Comparison of ENCODE assay signal across 28 cellular contexts in genomic region chr1:201515895-201516294, GRCh38. TPM values are rescaled to one million over a fixed set of nuclear protein-coding genes. Genes with fewer than 3 reads are reported as not detected.
A peak's percentile ranks its signal among the peaks of the same experiment; 100 is the strongest.
DNase-seq lines count a peak whose midpoint lies in the region; ATAC-seq and TF ChIP-seq lines count a peak whose summit lies in the region.
"Had no signal": no experiment of that assay in that cellular context is flagged by ENCODE, and none has a peak within 500 bp of the region (broad histone marks: within the 10 kb centered on the region; RNA-seq: fewer than 3 reads in every experiment).

No MANE protein-coding gene starts in this region.

- no peaks in the 10 kb centered on the region for H3K27me3 Mint-ChIP-seq in activated naive CD8-positive, alpha-beta T cell treated with anti-CD3 and anti-CD28 coated beads, Interleukin-2, amount 50 U/mL, for 24 hours
- H3K27me3 Mint-ChIP-seq in activated naive CD8-positive, alpha-beta T cell treated with anti-CD3 and anti-CD28 coated beads for 36 hours, result no peaks in the 10 kb centered on the region
- H3K27me3 Mint-ChIP-seq in type B pancreatic cell (no peaks in the 10 kb centered on the region), T-helper 17 cell (no peaks in the 10 kb centered on the region)
- no peaks in the 10 kb centered on the region for H3K27me3 Mint-ChIP-seq in naive thymus-derived CD8-positive, alpha-beta T cell
- H3K27me3 Mint-ChIP-seq: activated CD4-positive, alpha-beta memory T cell treated with anti-CD3 and anti-CD28 coated beads for 36 hours; CD4-positive, CD25-positive, alpha-beta regulatory T cell had no signal

- H3K9me3 Mint-ChIP-seq in activated naive CD8-positive, alpha-beta T cell treated with anti-CD3 and anti-CD28 coated beads, Interleukin-2, amount 50 U/mL, for 24 hours, result no peaks in the 10 kb centered on the region
- no peaks in the 10 kb centered on the region for H3K9me3 Mint-ChIP-seq in activated naive CD8-positive, alpha-beta T cell treated with anti-CD3 and anti-CD28 coated beads for 36 hours
- H3K9me3 Mint-ChIP-seq in type B pancreatic cell, result no peaks in the 10 kb centered on the region
- no peaks in the 10 kb centered on the region for H3K9me3 Mint-ChIP-seq in naive thymus-derived CD8-positive, alpha-beta T cell
- H3K9me3 Mint-ChIP-seq: activated CD4-positive, alpha-beta memory T cell treated with anti-CD3 and anti-CD28 coated beads for 36 hours; activated naive CD4-positive, alpha-beta T cell treated with anti-CD3 and anti-CD28 coated beads for 36 hours; CD4-positive, CD25-positive, alpha-beta regulatory T cell; immature natural killer cell; neural progenitor cell; T-helper 1 cell treated with Interleukin-12 subunit alpha and Interleukin-12 subunit beta and Interleukin-4 antibody, amounts not matched to agents 30 μg/mL and 1 μg/mL, for 36 hours; WTC11 had no signal

- DNase-seq in activated naive CD8-positive, alpha-beta T cell treated with anti-CD3 and anti-CD28 coated beads, Interleukin-2, amount 50 U/mL, for 24 hours, result no peak
- DNase-seq in activated naive CD8-positive, alpha-beta T cell treated with anti-CD3 and anti-CD28 coated beads for 36 hours, result no peak
- DNase-seq in NOMO-1 treated with DMSO at 0.1 percent for 48 hours (lab: John Stamatoyannopoulos, UW; ENCODE audit: unreplicated experiment), result peak; percentile 44
- DNase-seq in fibroblast of the aortic adventitia (ENCODE audit: low read depth), result no peak
- no peak for DNase-seq in type B pancreatic cell (ENCODE audit: extremely low spot score, unreplicated experiment)
- no peak for DNase-seq in naive thymus-derived CD8-positive, alpha-beta T cell
- DNase-seq in T-helper 17 cell, result no peak
- DNase-seq: activated CD4-positive, alpha-beta memory T cell treated with anti-CD3 and anti-CD28 coated beads for 36 hours; activated naive CD4-positive, alpha-beta T cell treated with anti-CD3 and anti-CD28 coated beads for 36 hours; activated T-cell treated with anti-CD3 and anti-CD28 coated beads, Interleukin-2, amount 50 U/mL, for 1 hour; CD4-positive, CD25-positive, alpha-beta regulatory T cell; central memory CD4-positive, alpha-beta T cell; immature natural killer cell; left ventricle myocardium superior; mucosa of descending colon; NCI-H2081 treated with DMSO at 0.1 percent for 48 hours; NCI-H446; stimulated activated CD8-positive, alpha-beta memory T cell treated with anti-CD3 and anti-CD28 coated beads, Interleukin-4, amount 100 ng/mL, for 48 hours had no signal

- peak; percentile 90 for ATAC-seq in activated naive CD8-positive, alpha-beta T cell treated with anti-CD3 and anti-CD28 coated beads, Interleukin-2, amount 50 U/mL, for 24 hours
- no peak for ATAC-seq in naive thymus-derived CD8-positive, alpha-beta T cell
- ATAC-seq in T-helper 17 cell, result no peak
- no peak for ATAC-seq in HG02840 (IDR thresholded peaks at IDR 0.05; ENCODE audit: low FRiP score, unreplicated experiment)
- ATAC-seq: left ventricle myocardium superior, mucosa of descending colon, Panc1, sciatic nerve, WTC11 had no signal

- peaks cover 6% of the 10 kb centered on the region for H3K4me1 Mint-ChIP-seq in activated naive CD8-positive, alpha-beta T cell treated with anti-CD3 and anti-CD28 coated beads, Interleukin-2, amount 50 U/mL, for 24 hours
- H3K4me1 Mint-ChIP-seq in activated naive CD8-positive, alpha-beta T cell treated with anti-CD3 and anti-CD28 coated beads for 36 hours, result peaks cover 10% of the 10 kb centered on the region
- H3K4me1 Mint-ChIP-seq in type B pancreatic cell (ENCODE audit: unreplicated experiment) (peaks cover 58% of the 10 kb centered on the region), T-helper 17 cell (peaks cover 5% of the 10 kb centered on the region)
- peaks cover 2 to 8% (median 2%) of the 10 kb centered on the region in 4 donors for H3K4me1 Mint-ChIP-seq in naive thymus-derived CD8-positive, alpha-beta T cell
- H3K4me1 Mint-ChIP-seq: immature natural killer cell had no signal

- no peaks in the 10 kb centered on the region for H3K36me3 Mint-ChIP-seq in activated naive CD8-positive, alpha-beta T cell treated with anti-CD3 and anti-CD28 coated beads, Interleukin-2, amount 50 U/mL, for 24 hours (ENCODE audit: low read depth)
- peaks cover 7% of the 10 kb centered on the region for H3K36me3 Mint-ChIP-seq in activated naive CD8-positive, alpha-beta T cell treated with anti-CD3 and anti-CD28 coated beads for 36 hours
- H3K36me3 Mint-ChIP-seq in type B pancreatic cell (no peaks in the 10 kb centered on the region), T-helper 17 cell (ENCODE audit: low read depth) (peaks cover 7% of the 10 kb centered on the region)
- H3K36me3 Mint-ChIP-seq in naive thymus-derived CD8-positive, alpha-beta T cell, result peaks cover 7 to 19% (median 16%) of the 10 kb centered on the region in 3 donors
- H3K36me3 Mint-ChIP-seq: immature natural killer cell, neural progenitor cell, WTC11 had no signal

- POLR2A ChIA-PET in naive thymus-derived CD8-positive, alpha-beta T cell (lab: Charles Lee), result no interaction called here

- no peak overlapping the region for H3K27ac Mint-ChIP-seq in activated naive CD8-positive, alpha-beta T cell treated with anti-CD3 and anti-CD28 coated beads, Interleukin-2, amount 50 U/mL, for 24 hours
- no peak overlapping the region for H3K27ac Mint-ChIP-seq in activated naive CD8-positive, alpha-beta T cell treated with anti-CD3 and anti-CD28 coated beads for 36 hours
- H3K27ac Mint-ChIP-seq in type B pancreatic cell (peak overlapping the region; percentile 98), T-helper 17 cell (no peak overlapping the region)
- no peak overlapping the region for H3K27ac Mint-ChIP-seq in naive thymus-derived CD8-positive, alpha-beta T cell
- H3K27ac Mint-ChIP-seq: activated CD4-positive, alpha-beta memory T cell treated with anti-CD3 and anti-CD28 coated beads for 36 hours; activated naive CD4-positive, alpha-beta T cell treated with anti-CD3 and anti-CD28 coated beads for 36 hours; CD4-positive, CD25-positive, alpha-beta regulatory T cell; neural progenitor cell; T-helper 1 cell treated with Interleukin-12 subunit alpha and Interleukin-12 subunit beta and Interleukin-4 antibody, amounts not matched to agents 30 μg/mL and 1 μg/mL, for 36 hours; WTC11 had no signal

- TF ChIP-seq CTCF in fibroblast of the aortic adventitia (IDR thresholded peaks at IDR 0.05; ENCODE audit: insufficient read depth, low read length), result peak; percentile 8
- no peak for TF ChIP-seq CTCF in type B pancreatic cell (conservative IDR thresholded peaks at IDR 0.05)

- H3K9me3 ChIP-seq in T-helper 17 cell (ENCODE audit: control insufficient read depth, low read length, poor library complexity, severe bottlenecking), result no peaks in the 10 kb centered on the region
- H3K9me3 ChIP-seq: ascending aorta, mucosa of descending colon, SJSA1, suprapubic skin, vagina had no signal

- no peak overlapping the region for H3K4me3 ChIP-seq in fibroblast of the aortic adventitia (ENCODE audit: low read depth, low read length)
- H3K4me3 ChIP-seq: ascending aorta, mucosa of descending colon, neural progenitor cell, SJSA1, suprapubic skin, vagina had no signal

- H3K4me3 Mint-ChIP-seq in activated naive CD8-positive, alpha-beta T cell treated with anti-CD3 and anti-CD28 coated beads, Interleukin-2, amount 50 U/mL, for 24 hours, result no peak overlapping the region
- H3K4me3 Mint-ChIP-seq in activated naive CD8-positive, alpha-beta T cell treated with anti-CD3 and anti-CD28 coated beads for 36 hours, result no peak overlapping the region
- H3K4me3 Mint-ChIP-seq in type B pancreatic cell (peak overlapping the region; percentile 79), T-helper 17 cell (no peak overlapping the region)
- no peak overlapping the region for H3K4me3 Mint-ChIP-seq in naive thymus-derived CD8-positive, alpha-beta T cell
- H3K4me3 Mint-ChIP-seq: activated CD4-positive, alpha-beta memory T cell treated with anti-CD3 and anti-CD28 coated beads for 36 hours; activated naive CD4-positive, alpha-beta T cell treated with anti-CD3 and anti-CD28 coated beads for 36 hours; CD4-positive, CD25-positive, alpha-beta regulatory T cell; immature natural killer cell; neural progenitor cell; T-helper 1 cell treated with Interleukin-12 subunit alpha and Interleukin-12 subunit beta and Interleukin-4 antibody, amounts not matched to agents 30 μg/mL and 1 μg/mL, for 36 hours; WTC11 had no signal

RNA-seq across cellular contexts. Expression of gene CSRP1, which starts 9.0 kb away (rescaled TPM):
- total RNA-seq in activated naive CD8-positive, alpha-beta T cell treated with anti-CD3 and anti-CD28 coated beads for 36 hours, result 10 to 100 TPM; 57.0 to 59.1 TPM
- total RNA-seq in fibroblast of the aortic adventitia (ENCODE audit: low replicate concordance) (86.9 and 120 TPM in 2 replicates), type B pancreatic cell (ENCODE audit: low replicate concordance) (7.3 and 139 TPM in 2 replicates), T-helper 17 cell (10 to 100 TPM; 37.2 to 51.7 TPM)
- 10 to 100 TPM; 21.8 to 22.4 TPM for total RNA-seq in naive thymus-derived CD8-positive, alpha-beta T cell
- 10 to 100 TPM; 43.3 to 48.2 (median 46.1) TPM for polyA plus RNA-seq in naive thymus-derived CD8-positive, alpha-beta T cell

RNA-seq across cellular contexts. Expression of gene NAV1, which starts 23.0 kb away (rescaled TPM):
- total RNA-seq in activated naive CD8-positive, alpha-beta T cell treated with anti-CD3 and anti-CD28 coated beads for 36 hours, result 1 to 10 TPM; 1.3 TPM
- total RNA-seq in fibroblast of the aortic adventitia (ENCODE audit: low replicate concordance) (29.8 and 136 TPM in 2 replicates), type B pancreatic cell (ENCODE audit: low replicate concordance) (38.1 and 44.9 TPM in 2 replicates), T-helper 17 cell (1 to 10 TPM; 3.8 to 3.9 TPM)
- 1 to 10 TPM; 2.1 to 3.0 TPM for total RNA-seq in naive thymus-derived CD8-positive, alpha-beta T cell
- 1 to 10 TPM in 1 of 3 donors, under 1 TPM in 2; 0.10 to 1.9 (median 0.41) TPM for polyA plus RNA-seq in naive thymus-derived CD8-positive, alpha-beta T cell

RNA-seq across cellular contexts. Expression of gene PHLDA3, which starts 46.9 kb away (rescaled TPM):
- 1 to 10 TPM; 4.2 to 4.7 TPM for total RNA-seq in activated naive CD8-positive, alpha-beta T cell treated with anti-CD3 and anti-CD28 coated beads for 36 hours
- total RNA-seq in fibroblast of the aortic adventitia (ENCODE audit: low replicate concordance) (68.6 and 164 TPM in 2 replicates), type B pancreatic cell (ENCODE audit: low replicate concordance) (59.3 and 132 TPM in 2 replicates), T-helper 17 cell (1 to 10 TPM; 1.6 to 2.7 TPM)
- total RNA-seq in naive thymus-derived CD8-positive, alpha-beta T cell, result under 1 TPM; 0.55 to 0.60 TPM
- not detected for polyA plus RNA-seq in naive thymus-derived CD8-positive, alpha-beta T cell

Comparison
In these comparisons a context has a peak if more than half of its experiments do, and no peak if none do; other contexts are left out.
1. RNA of gene PHLDA3, which starts 46.9 kb away (total RNA-seq): 68.6 to 164 TPM in fibroblast of the aortic adventitia and 59.3 to 132 TPM in type B pancreatic cell; 4.2 to 4.7 TPM in activated naive CD8-positive, alpha-beta T cell treated with anti-CD3 and anti-CD28 coated beads for 36 hours, 1.6 to 2.7 TPM in T-helper 17 cell and 0.55 to 0.60 TPM in naive thymus-derived CD8-positive, alpha-beta T cell; every median in the first group is over 10 times any median in the second.